Comparison of ENCODE assay signal across 20 cellular contexts in the genomic region with DNA sequence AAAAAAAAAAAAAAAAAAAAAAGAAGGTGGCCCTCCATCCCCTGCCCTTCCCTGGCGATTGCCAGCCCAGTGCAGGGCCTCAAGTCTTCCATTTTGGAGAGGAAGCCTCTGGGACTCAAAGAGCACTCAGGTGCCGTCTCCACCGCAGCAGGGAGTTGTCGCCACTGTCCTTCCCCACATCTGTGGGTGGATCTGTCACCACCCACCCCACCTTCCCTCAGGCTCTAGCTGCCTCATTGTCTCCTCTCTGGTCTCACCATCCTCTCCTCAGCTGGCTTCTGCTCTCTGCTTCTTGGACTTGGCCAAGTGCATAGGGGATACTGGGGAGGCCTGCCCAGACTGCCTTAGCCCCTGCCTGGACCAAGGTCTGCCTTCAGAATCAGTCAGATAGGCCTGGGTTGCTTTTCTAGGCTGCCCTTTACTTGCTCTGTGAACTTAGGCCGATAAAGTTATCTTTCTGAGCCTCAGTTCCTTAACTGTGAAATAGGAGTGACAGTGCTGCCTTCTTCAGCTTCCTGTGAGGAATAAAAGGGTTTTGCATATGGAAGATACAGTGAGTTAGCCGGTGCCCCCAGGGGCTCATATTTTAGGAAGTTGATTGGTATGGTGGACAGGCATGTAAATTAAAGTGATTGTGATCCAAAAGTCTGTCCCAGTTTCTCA. TPM values are rescaled to one million over a fixed set of nuclear protein-coding genes. Genes with fewer than 3 reads are reported as not detected.
DNase-seq lines count a peak whose midpoint lies in the region; ATAC-seq, FAIRE-seq and TF ChIP-seq lines count a peak whose summit lies in the region.
"Had no signal": no experiment of that assay in that cellular context is flagged by ENCODE, and none has a peak within 500 bp of the region (broad histone marks: within the 10 kb centered on the region; RNA-seq: fewer than 3 reads in every experiment).

No MANE protein-coding gene starts in this region.

- no peak for ATAC-seq in stimulated activated naive CD8-positive, alpha-beta T cell treated with anti-CD3 and anti-CD28 coated beads, Interleukin-15, amount 100 ng/mL, for 72 hours
- ATAC-seq: mucosa of descending colon; stimulated activated naive CD8-positive, alpha-beta T cell treated with anti-CD3 and anti-CD28 coated beads, Interleukin-15, Interleukin-2, amounts not matched to agents 100 U/mL and 50 U/mL, for 24 hours had no signal

- no peak overlapping the region for H3K27ac Mint-ChIP-seq in stimulated activated naive CD8-positive, alpha-beta T cell treated with anti-CD3 and anti-CD28 coated beads, Interleukin-15, Interleukin-2, amounts not matched to agents 100 ng/mL and 50 ng/mL, for 24 hours
- H3K27ac Mint-ChIP-seq in stimulated activated naive CD8-positive, alpha-beta T cell treated with anti-CD3 and anti-CD28 coated beads, Interleukin-15, amount 100 ng/mL, for 72 hours: no peak overlapping the region
- H3K27ac Mint-ChIP-seq in endothelial cell (ENCODE audit: unreplicated experiment): peak overlapping the region; percentile 15

- H3K4me3 Mint-ChIP-seq in stimulated activated naive CD8-positive, alpha-beta T cell treated with anti-CD3 and anti-CD28 coated beads, Interleukin-15, Interleukin-2, amounts not matched to agents 100 ng/mL and 50 ng/mL, for 24 hours: peak overlapping the region; percentile 18
- H3K4me3 Mint-ChIP-seq in stimulated activated naive CD8-positive, alpha-beta T cell treated with anti-CD3 and anti-CD28 coated beads, Interleukin-15, amount 100 ng/mL, for 72 hours: peak overlapping the region in 1 of 2 donors; percentile 35
- peak overlapping the region; percentile 2 for H3K4me3 Mint-ChIP-seq in endothelial cell (ENCODE audit: unreplicated experiment)

- TF ChIP-seq POLR2A in H54 (IDR thresholded peaks at IDR 0.05; ENCODE audit: low read depth, low read length): no peak

- peaks cover 79% of the 10 kb centered on the region for H3K79me2 ChIP-seq in OCI-LY7 (ENCODE audit: insufficient read depth, low read depth, low read length)

- no peak for DNase-seq in stimulated activated naive CD8-positive, alpha-beta T cell treated with anti-CD3 and anti-CD28 coated beads, Interleukin-15, amount 100 ng/mL, for 72 hours
- DNase-seq in OCI-LY7 (ENCODE audit: low spot score): no peak
- DNase-seq in endothelial cell (ENCODE audit: low spot score): no peak
- no peak for DNase-seq in central memory CD4-positive, alpha-beta T cell
- no peak for DNase-seq in ecto neural progenitor cell (ENCODE audit: low spot score)
- no peak for DNase-seq in NCI-H524 treated with DMSO at 0.1 percent for 48 hours (lab: John Stamatoyannopoulos, UW)
- DNase-seq in H54 (ENCODE audit: insufficient read length, low spot score): no peak
- DNase-seq: activated CD4-positive, alpha-beta T cell treated with anti-CD3 and anti-CD28 coated beads, Interleukin-2, amount 50 U/mL, for 48 hours; activated effector memory CD4-positive, alpha-beta T cell treated with Interleukin-2 at 50 U/mL for 16 hours; AML-193; brain microvascular endothelial cell; hypothalamus; Kasumi-1; mucosa of descending colon; NCI-H1417 treated with DMSO at 0.1 percent for 48 hours; stimulated activated CD4-positive, alpha-beta T cell treated with anti-CD3 and anti-CD28 coated beads, Interleukin-12 subunit alpha, Interleukin-12 subunit beta, amount 100 ng/mL, for 4 hours; stimulated activated naive CD8-positive, alpha-beta T cell treated with anti-CD3 and anti-CD28 coated beads, Interleukin-15, Interleukin-2, amounts not matched to agents 100 U/mL and 50 U/mL, for 24 hours had no signal

- FAIRE-seq in H54 (lab: Jason Lieb, UNC): no peak

- H3K4me1 Mint-ChIP-seq in stimulated activated naive CD8-positive, alpha-beta T cell treated with anti-CD3 and anti-CD28 coated beads, Interleukin-15, Interleukin-2, amounts not matched to agents 100 ng/mL and 50 ng/mL, for 24 hours (ENCODE audit: low read depth): peaks cover 40% of the 10 kb centered on the region
- H3K4me1 Mint-ChIP-seq in stimulated activated naive CD8-positive, alpha-beta T cell treated with anti-CD3 and anti-CD28 coated beads, Interleukin-15, amount 100 ng/mL, for 72 hours: peaks cover 44% of the 10 kb centered on the region
- peaks cover 15% of the 10 kb centered on the region for H3K4me1 Mint-ChIP-seq in endothelial cell (ENCODE audit: unreplicated experiment)

- no peak overlapping the region for H3K4me3 ChIP-seq in OCI-LY7 (ENCODE audit: low read depth, low read length, poor library complexity, severe bottlenecking)
- H3K4me3 ChIP-seq: mucosa of descending colon, SJSA1 had no signal

- TF ChIP-seq CTCF in OCI-LY7 (conservative IDR thresholded peaks at IDR 0.05; ENCODE audit: low read length) (no peak), endothelial cell (IDR thresholded peaks at IDR 0.05; ENCODE audit: unreplicated experiment) (no peak)

- H3K9me2 ChIP-seq in OCI-LY7 (ENCODE audit: insufficient read depth, low read length): no peaks in the 10 kb centered on the region

- H3K36me3 Mint-ChIP-seq in stimulated activated naive CD8-positive, alpha-beta T cell treated with anti-CD3 and anti-CD28 coated beads, Interleukin-15, Interleukin-2, amounts not matched to agents 100 ng/mL and 50 ng/mL, for 24 hours (ENCODE audit: low read depth): peaks cover 67% of the 10 kb centered on the region
- peaks cover 7% of the 10 kb centered on the region for H3K36me3 Mint-ChIP-seq in endothelial cell (ENCODE audit: low read depth, unreplicated experiment)

- no peaks in the 10 kb centered on the region for H4K20me1 ChIP-seq in OCI-LY7 (ENCODE audit: insufficient read depth, low read length)

- H3K9me3 ChIP-seq in OCI-LY7 (ENCODE audit: low read length): no peaks in the 10 kb centered on the region
- H3K9me3 ChIP-seq: mucosa of descending colon, SJSA1 had no signal

- H3K27me3 Mint-ChIP-seq in stimulated activated naive CD8-positive, alpha-beta T cell treated with anti-CD3 and anti-CD28 coated beads, Interleukin-15, Interleukin-2, amounts not matched to agents 100 ng/mL and 50 ng/mL, for 24 hours: no peaks in the 10 kb centered on the region
- H3K27me3 Mint-ChIP-seq in stimulated activated naive CD8-positive, alpha-beta T cell treated with anti-CD3 and anti-CD28 coated beads, Interleukin-15, amount 100 ng/mL, for 72 hours: no peaks in the 10 kb centered on the region
- H3K27me3 Mint-ChIP-seq in endothelial cell (ENCODE audit: unreplicated experiment): peaks cover 11% of the 10 kb centered on the region

- no TSS peak for BruUV-seq in OCI-LY7 (replicated peaks; lab: Mats Ljungman, UMichigan)

- CTCF ChIA-PET in OCI-LY7 (lab: Charles Lee; ENCODE audit: unreplicated experiment): no interaction called here

- intact Hi-C loops in OCI-LY7 (cut with micrococcal nuclease; ENCODE audit: unreplicated experiment): no loop called here

- POLR2A ChIA-PET in OCI-LY7 (lab: Charles Lee): interaction anchor here (0.5 to 0.7 kb wide), 3 partner anchors 13 to 64 kb away, joined by 3 to 5 read pairs (median 4); no protein-coding TSS in a partner anchor

- H3K36me3 ChIP-seq in OCI-LY7 (ENCODE audit: insufficient read depth, low read length): peaks cover 63% of the 10 kb centered on the region

- H3K27ac ChIP-seq in OCI-LY7 (ENCODE audit: low read depth, low read length, poor library complexity, severe bottlenecking): peak overlapping the region; percentile 16
- H3K27ac ChIP-seq: brain microvascular endothelial cell, HL-60, SJSA1 had no signal

- no peaks in the 10 kb centered on the region for H3K9me3 Mint-ChIP-seq in stimulated activated naive CD8-positive, alpha-beta T cell treated with anti-CD3 and anti-CD28 coated beads, Interleukin-15, Interleukin-2, amounts not matched to agents 100 ng/mL and 50 ng/mL, for 24 hours
- H3K9me3 Mint-ChIP-seq in stimulated activated naive CD8-positive, alpha-beta T cell treated with anti-CD3 and anti-CD28 coated beads, Interleukin-15, amount 100 ng/mL, for 72 hours: no peaks in the 10 kb centered on the region
- no peaks in the 10 kb centered on the region for H3K9me3 Mint-ChIP-seq in endothelial cell (ENCODE audit: unreplicated experiment)

- peaks cover 47% of the 10 kb centered on the region for H3K4me1 ChIP-seq in OCI-LY7 (ENCODE audit: insufficient read depth, low read length, poor library complexity, severe bottlenecking)

- no peak overlapping the region for H2AFZ ChIP-seq in OCI-LY7 (ENCODE audit: low read length)

- H3K4me2 ChIP-seq in OCI-LY7 (ENCODE audit: low read length): peak overlapping the region; percentile 48

RNA-seq across cellular contexts. Expression of a gene that starts 15.8 kb away (rescaled TPM):
- total RNA-seq in OCI-LY7 (2014; rRNA removed; shearing (Covaris generic)): 87.6 and 101 TPM in 2 replicates
- total RNA-seq in OCI-LY7 (2022) (95.3 and 108 TPM in 2 replicates), endothelial cell (ENCODE audit: unreplicated experiment) (21.9 TPM)

RNA-seq across cellular contexts. Expression of a gene that starts 31.3 kb away (rescaled TPM):
- 30.6 and 39.6 TPM in 2 replicates for total RNA-seq in OCI-LY7 (2014; rRNA removed; shearing (Covaris generic))
- 41.8 and 47.7 TPM in 2 replicates for total RNA-seq in OCI-LY7 (2022)
- total RNA-seq in endothelial cell (ENCODE audit: unreplicated experiment): 39.6 TPM
